1 cellular context compared by ENCODE assay signal in the genomic region with DNA sequence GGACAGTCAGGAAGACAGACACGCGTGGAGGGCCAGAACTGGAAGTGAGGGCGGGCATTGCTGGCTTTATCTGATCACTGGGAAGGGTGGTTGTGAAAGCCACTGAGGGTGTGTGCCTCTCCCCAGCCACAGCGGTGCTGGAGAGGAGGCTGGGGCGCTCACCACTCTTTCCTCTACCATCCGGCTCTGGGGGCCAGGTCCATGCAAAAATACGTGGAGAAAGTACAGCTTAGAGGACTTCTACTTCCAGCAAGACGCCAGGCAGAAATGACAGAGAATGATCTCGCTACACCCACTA.
TF ChIP-seq lines count a peak whose summit lies in the region.

No MANE protein-coding gene starts in this region.

TF ChIP-seq in GM23338, 12 proteins besides CTCF, POLR2A, EP300 and RAD21 (continued from another document):
- TF ChIP-seq NANOG (IDR thresholded peaks at IDR 0.05; ENCODE audit: borderline replicate concordance) = no peak
